In the genomic region with DNA sequence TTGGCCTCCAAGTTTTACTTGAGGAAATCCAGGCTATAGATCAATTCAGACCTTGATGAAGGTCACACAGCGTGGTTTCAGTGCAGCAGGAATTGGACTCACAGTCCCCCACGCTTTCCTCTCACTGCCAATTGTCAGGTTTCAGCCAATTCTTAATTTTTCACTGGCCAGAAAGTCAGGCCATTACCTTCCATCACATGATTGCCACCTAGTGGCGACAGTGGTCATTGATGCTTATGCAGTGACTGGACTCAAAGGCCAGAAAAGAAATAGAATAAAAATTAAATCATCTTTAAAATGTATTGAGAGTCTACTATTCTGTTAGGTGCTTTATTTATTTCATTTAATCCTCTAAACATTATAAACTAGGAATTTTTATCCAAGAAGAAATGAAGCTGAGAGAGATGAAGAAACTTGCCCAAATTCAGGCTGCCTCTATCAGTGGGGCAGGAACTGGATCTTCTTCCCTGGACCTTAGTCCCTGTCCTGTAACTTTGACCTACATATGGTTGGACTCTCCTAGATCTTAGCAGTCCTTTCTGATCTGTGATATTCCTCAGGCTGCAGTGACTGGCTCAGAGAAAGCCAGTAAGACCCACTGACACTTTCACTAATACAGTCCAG, we compare ENCODE assay signal across 8 cellular contexts.
A peak's percentile ranks its signal among the peaks of the same experiment; 100 is the strongest.
DNase-seq lines count a peak whose midpoint lies in the region; ATAC-seq and TF ChIP-seq lines count a peak whose summit lies in the region.

No MANE protein-coding gene starts in this region.

- no peak overlapping the region for H3K9ac ChIP-seq in mesenchymal stem cell (ENCODE audit: low read length)

- H3K4me1 Mint-ChIP-seq in CD4-positive, alpha-beta T cell (ENCODE audit: low read depth), result no peaks in the 10 kb centered on the region

- no peaks in the 10 kb centered on the region for H3K9me3 ChIP-seq in CD4-positive, alpha-beta T cell (ENCODE audit: control insufficient read depth, low read length)
- H3K9me3 ChIP-seq in mesenchymal stem cell (ENCODE audit: control insufficient read depth, low read length), result no peaks in the 10 kb centered on the region

- H2BK5ac ChIP-seq in mesenchymal stem cell (ENCODE audit: low read depth, low read length, poor library complexity, severe bottlenecking), result no peak overlapping the region

- H3K27ac Mint-ChIP-seq in CD4-positive, alpha-beta T cell, result no peak overlapping the region

- no peak overlapping the region for H3K27ac ChIP-seq in CD4-positive, alpha-beta T cell (ENCODE audit: low read depth, low read length)
- H3K27ac ChIP-seq in dorsolateral prefrontal cortex, result peak overlapping the region in 14 of 59 donors; percentile 3 to 71 (median 18)
- H3K27ac ChIP-seq in mesenchymal stem cell (ENCODE audit: low read length, poor library complexity, severe bottlenecking), result no peak overlapping the region

- no peak overlapping the region for H3K4me3 Mint-ChIP-seq in CD4-positive, alpha-beta T cell

- H2BK15ac ChIP-seq in mesenchymal stem cell (ENCODE audit: low read depth, poor library complexity, severe bottlenecking), result no peak overlapping the region

- H3K4me2 ChIP-seq in mesenchymal stem cell (ENCODE audit: low read length, poor library complexity, severe bottlenecking), result no peak overlapping the region

- no peaks in the 10 kb centered on the region for H3K36me3 Mint-ChIP-seq in CD4-positive, alpha-beta T cell (ENCODE audit: low read depth)

- CTCF ChIA-PET in CD4-positive, alpha-beta T cell (lab: Charles Lee), result interaction anchor here (0.5 kb wide), 1 partner anchor 1275 kb away, joined by 3 read pairs; no protein-coding TSS in a partner anchor

- no peaks in the 10 kb centered on the region for H3K9me3 Mint-ChIP-seq in CD4-positive, alpha-beta T cell

- H3K4ac ChIP-seq in mesenchymal stem cell (ENCODE audit: low read depth in 1 of 2, low read length in 2 of 2), result no peak overlapping the region

- no peak overlapping the region for H3K23ac ChIP-seq in mesenchymal stem cell (ENCODE audit: low read length in 2 of 2)

- no peaks in the 10 kb centered on the region for H3K79me1 ChIP-seq in mesenchymal stem cell (replicated peaks; ENCODE audit: low read length, poor library complexity, severe bottlenecking)

- no peak overlapping the region for H2BK120ac ChIP-seq in mesenchymal stem cell (ENCODE audit: low read depth, low read length)

- H3K18ac ChIP-seq in mesenchymal stem cell (ENCODE audit: low read depth in 1 of 2, low read length in 2 of 2), result no peak overlapping the region

- H2BK12ac ChIP-seq in mesenchymal stem cell (ENCODE audit: low read length in 2 of 2), result no peak overlapping the region

- peaks cover 14% of the 10 kb centered on the region for H3K27me3 Mint-ChIP-seq in CD4-positive, alpha-beta T cell

- peak; percentile 24 to 53 (median 38) for DNase-seq in CD4-positive, alpha-beta T cell
- DNase-seq in NCI-H2227 treated with DMSO at 0.1 percent for 48 hours (lab: John Stamatoyannopoulos, UW), result peak; percentile 62
- peak; percentile 53 for DNase-seq in activated CD4-positive, alpha-beta T cell treated with anti-CD3 and anti-CD28 coated beads, Interleukin-2, amount 50 U/mL, for 1 hour
- peak; percentile 40 to 88 (median 77) for DNase-seq in dorsolateral prefrontal cortex
- DNase-seq in mesenchymal stem cell, result peak; percentile 66
- DNase-seq in stimulated activated CD8-positive, alpha-beta memory T cell treated with anti-CD3 and anti-CD28 coated beads, Interleukin-2, amount 100 ng/mL, for 1 hour (ENCODE audit: low read depth in 2 of 2), result peak; percentile 7 to 30

- peak; percentile 46 for ATAC-seq in CD4-positive, alpha-beta T cell (ENCODE audit: poor library complexity)
- ATAC-seq in GM19025 (IDR thresholded peaks at IDR 0.05; ENCODE audit: low read depth, unreplicated experiment) (peak; percentile 83), HG03135 (IDR thresholded peaks at IDR 0.05; ENCODE audit: unreplicated experiment) (peak; percentile 95)

- no peaks in the 10 kb centered on the region for H3K4me1 ChIP-seq in mesenchymal stem cell (ENCODE audit: control insufficient read depth, insufficient read depth, low read depth, low read length)

- H4K8ac ChIP-seq in mesenchymal stem cell (ENCODE audit: low read length), result no peak overlapping the region

- intact Hi-C loops in CD4-positive, alpha-beta T cell (cut with DNase I, micrococcal nuclease), result loop anchor here (2.0 to 10.0 kb wide), 3 partner anchors 169 to 243 kb away; no protein-coding TSS in a partner anchor
- intact Hi-C loops in dorsolateral prefrontal cortex (cut with DNase I), result loop anchor here (1.0 to 2.0 kb wide), 2 partner anchors 35 to 36 kb away; no protein-coding TSS in a partner anchor

- H3K4me3 ChIP-seq in dorsolateral prefrontal cortex (no peak overlapping the region), mesenchymal stem cell (ENCODE audit: insufficient read depth in 1 of 2, low read depth in 1 of 2, low read length in 2 of 2) (no peak overlapping the region)

- 19% methylated on average over 2 of the region's 3 CpGs for WGBS in mesenchymal stem cell

- peak overlapping the region; percentile 56 for H4K91ac ChIP-seq in mesenchymal stem cell (ENCODE audit: low read length)

- no peak overlapping the region for H2AK5ac ChIP-seq in mesenchymal stem cell (ENCODE audit: low read length, severe bottlenecking)

- no peak overlapping the region for H3K14ac ChIP-seq in mesenchymal stem cell (ENCODE audit: low read length in 2 of 2)

- H3K36me3 ChIP-seq in mesenchymal stem cell (ENCODE audit: control insufficient read depth in 1 of 2, insufficient read depth in 2 of 2, low read depth in 1 of 2, low read length in 2 of 2), result no peaks in the 10 kb centered on the region

- peak; percentile 87 for TF ChIP-seq CTCF in CD4-positive, alpha-beta T cell (IDR thresholded peaks at IDR 0.05)
- TF ChIP-seq CTCF in dorsolateral prefrontal cortex (IDR thresholded peaks at IDR 0.05 in 54 of 56, conservative IDR thresholded peaks at IDR 0.05 in 2 of 56; ENCODE audit: low read depth in 1 of 56, partially characterized antibody in 56 of 56), result peak; percentile 80 to 97 (median 89)

- POLR2A ChIA-PET in CD4-positive, alpha-beta T cell (lab: Charles Lee), result no interaction called here

- no peaks in the 10 kb centered on the region for H3K27me3 ChIP-seq in CD4-positive, alpha-beta T cell (ENCODE audit: control insufficient read depth, insufficient read depth, low read length)
- H3K27me3 ChIP-seq in dorsolateral prefrontal cortex (no peaks in the 10 kb centered on the region), mesenchymal stem cell (ENCODE audit: control insufficient read depth in 1 of 2, insufficient read depth in 1 of 2, low read length in 2 of 2) (peaks cover 0 to 3% of the 10 kb centered on the region in 2 experiments)

- no peak overlapping the region for H2AFZ ChIP-seq in mesenchymal stem cell (ENCODE audit: low read depth, low read length)

Comparison
In these comparisons a context has a peak if more than half of its experiments do, and no peak if none do; other contexts are left out.
1. DNase-seq: peak in every context shown above with its lines; median percentile 77 in dorsolateral prefrontal cortex; 66 in mesenchymal stem cell; 62 in NCI-H2227 treated with DMSO at 0.1 percent for 48 hours; 53 in activated CD4-positive, alpha-beta T cell treated with anti-CD3 and anti-CD28 coated beads, Interleukin-2, amount 50 U/mL, for 1 hour; 38 in CD4-positive, alpha-beta T cell; 18 in stimulated activated CD8-positive, alpha-beta memory T cell treated with anti-CD3 and anti-CD28 coated beads, Interleukin-2, amount 100 ng/mL, for 1 hour.